ENCODE assay signal across 25 cellular contexts in the genomic region with DNA sequence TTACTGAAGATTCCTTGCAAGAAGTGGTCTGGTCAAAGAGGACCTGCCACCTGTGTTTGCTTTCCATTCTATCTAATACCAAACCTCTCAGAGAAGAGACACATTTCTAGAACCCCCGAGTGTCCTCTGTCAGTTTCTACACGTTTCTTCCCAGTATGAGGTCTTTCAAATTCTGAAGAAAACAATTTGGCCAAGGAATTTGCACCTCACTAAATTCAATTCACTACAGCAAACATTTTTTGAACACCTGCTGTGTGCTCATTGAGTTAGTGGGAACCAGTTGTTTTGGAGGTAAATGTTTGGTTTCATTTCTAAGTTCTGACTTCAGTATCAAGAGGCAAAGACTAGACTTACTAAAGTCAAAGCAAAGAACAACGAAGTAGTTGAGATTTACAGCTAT. TPM values are rescaled to one million over a fixed set of nuclear protein-coding genes. Genes with fewer than 3 reads are reported as not detected.
DNase-seq lines count a peak whose midpoint lies in the region; FAIRE-seq and TF ChIP-seq lines count a peak whose summit lies in the region.
"Had no signal": no experiment of that assay in that cellular context is flagged by ENCODE, and none has a peak within 500 bp of the region (broad histone marks: within the 10 kb centered on the region; RNA-seq: fewer than 3 reads in every experiment).

No MANE protein-coding gene starts in this region.

- H2AFZ ChIP-seq in H1 (ENCODE audit: low read length) = no peak overlapping the region

- H4K8ac ChIP-seq in H1 (ENCODE audit: extremely low read depth, insufficient read depth, low read length) (no peak overlapping the region), mesendoderm (ENCODE audit: low read depth, low read length) (no peak overlapping the region)

- H3K79me2 ChIP-seq in H1 (ENCODE audit: control insufficient read depth in 1 of 2, insufficient read depth in 2 of 2, low read length in 2 of 2) (peaks cover 0 to 27% of the 10 kb centered on the region in 2 experiments; a peak in 2 of 4 replicates), mesendoderm (ENCODE audit: control insufficient read depth, insufficient read depth, low read length) (no peaks in the 10 kb centered on the region)

- H3K4me3 ChIP-seq in GM12865 (ENCODE audit: low read depth, low read length) = no peak overlapping the region
- 0 out of 2 replicates have a peak overlapping the region, but pooled peaks have one; percentile 9 for H3K4me3 ChIP-seq in HUES64 (ENCODE audit: low read length)
- H3K4me3 ChIP-seq in H1 (ENCODE audit: extremely low read depth in 1 of 4, insufficient read depth in 2 of 4, low read depth in 3 of 4, low read length in 4 of 4) = peak overlapping the region in 1 of 4 experiments; percentile 36; a peak in 2 of 8 replicates
- H3K4me3 ChIP-seq in mesendoderm (ENCODE audit: low read length) = no peak overlapping the region
- H3K4me3 ChIP-seq in ovary = no peak overlapping the region
- H3K4me3 ChIP-seq: BLaER1 treated with 17β-estradiol and CSF1 and Interleukin-3, amounts not matched to agents 10 nM and 100 nM; K562; SK-N-MC had no signal

- H2BK120ac ChIP-seq in H1 (replicated peaks; ENCODE audit: low read depth, low read length) (no peak overlapping the region), mesendoderm (ENCODE audit: low read depth, low read length) (no peak overlapping the region)

- no peak overlapping the region for H2BK15ac ChIP-seq in H1 (ENCODE audit: low read length)
- H2BK15ac ChIP-seq in mesendoderm (replicated peaks; ENCODE audit: low read depth) = no peak overlapping the region

- WGBS in HUES64 = 2% methylated on average over 3 of the region's 3 CpGs
- WGBS in H1 (ENCODE audit: extremely low coverage in 1 of 2, insufficient coverage in 1 of 2, insufficient read length in 1 of 2, insufficient replicate concordance in 2 of 2, low coverage in 1 of 2, low lambda C conversion rate in 2 of 2, missing lambda C conversion rate in 1 of 2), 2 experiments = 5% methylated on average over 3 of the region's 3 CpGs; no CpG with 5 or more reads in 1 of the 2 experiments
- WGBS in mesendoderm (ENCODE audit: extremely low coverage, insufficient coverage, low lambda C conversion rate) = no CpG with 5 or more reads among the region's 3 CpGs
- 22 to 24% (median 24%) methylated on average over 3 of the region's 3 CpGs for WGBS in ovary, 3 donors

- no peak overlapping the region; the same call in 1 of the 2 replicates for H2AK5ac ChIP-seq in H1 (ENCODE audit: low read depth, low read length)
- no peak overlapping the region for H2AK5ac ChIP-seq in mesendoderm (ENCODE audit: low read length)

- CTCF ChIA-PET in H1 (lab: Charles Lee; ENCODE audit: partially characterized antibody) = interaction anchor here (0.6 to 1.0 kb wide), 3 partner anchors 31 to 319 kb away, joined by 3 to 7 read pairs (median 3); no protein-coding TSS in a partner anchor

- peaks cover 17 to 26% of the 10 kb centered on the region in 2 experiments for H4K20me1 ChIP-seq in H1 (replicated peaks in 1 of 2; ENCODE audit: control insufficient read depth in 1 of 2, insufficient read depth in 2 of 2, low read length in 2 of 2)
- H4K20me1 ChIP-seq: BLaER1 treated with 17β-estradiol and CSF1 and Interleukin-3, amounts not matched to agents 10 nM and 100 nM had no signal

- no peak for TF ChIP-seq RAD21 in H1 (IDR thresholded peaks at IDR 0.05 in 1 of 2, conservative IDR thresholded peaks at IDR 0.05 in 1 of 2; ENCODE audit: low read depth in 2 of 2, low read length in 2 of 2)

- no peak for TF ChIP-seq CTCF in GM12865 (IDR thresholded peaks at IDR 0.05; ENCODE audit: insufficient read depth, low read depth, low read length, missing control alignments)
- no peak for TF ChIP-seq CTCF in H1 (IDR thresholded peaks at IDR 0.05; ENCODE audit: control extremely low read depth in 1 of 3, insufficient read depth in 1 of 3, low read depth in 1 of 3, low read length in 3 of 3)
- TF ChIP-seq CTCF in ovary (IDR thresholded peaks at IDR 0.05) = no peak

- H2BK12ac ChIP-seq in H1 (ENCODE audit: low read depth, low read length) = no peak overlapping the region

- TF ChIP-seq POLR2A in H1 (IDR thresholded peaks at IDR 0.05; ENCODE audit: control extremely low read depth in 1 of 2, low read depth in 2 of 2, low read length in 2 of 2) = no peak
- no peak for TF ChIP-seq POLR2A in ovary (IDR thresholded peaks at IDR 0.05)
- no peak for TF ChIP-seq POLR2A in H54 (IDR thresholded peaks at IDR 0.05; ENCODE audit: low read depth, low read length)

- no peak overlapping the region for H2BK20ac ChIP-seq in H1 (ENCODE audit: low read length)

- no peaks in the 10 kb centered on the region for H3K23me2 ChIP-seq in H1 (ENCODE audit: low read depth, low read length)

- peak in 1 of 2 experiments; percentile 91; a peak in 1 of 3 replicates for TF ChIP-seq EP300 in H1 (IDR thresholded peaks at IDR 0.05; ENCODE audit: borderline replicate concordance in 1 of 2, low read depth in 2 of 2, low read length in 2 of 2)
- no peak for TF ChIP-seq EP300 in ovary (IDR thresholded peaks at IDR 0.05)

- H3K4me2 ChIP-seq in H1 (ENCODE audit: insufficient read depth in 1 of 2, low read depth in 2 of 2, low read length in 2 of 2) (peak overlapping the region; percentile 24 to 43), mesendoderm (ENCODE audit: low read length) (no peak overlapping the region)
- H3K4me2 ChIP-seq: BLaER1 treated with 17β-estradiol and CSF1 and Interleukin-3, amounts not matched to agents 10 nM and 100 nM had no signal

- intact Hi-C loops in ovary (cut with DNase I) = no loop called here

- H3K9me3 ChIP-seq in HUES64 (ENCODE audit: insufficient read depth, low read depth, low read length) = no peaks in the 10 kb centered on the region
- H3K9me3 ChIP-seq in H1 (ENCODE audit: insufficient read depth in 2 of 2, low read depth in 1 of 2, low read length in 1 of 2) = no peaks in the 10 kb centered on the region
- H3K9me3 ChIP-seq in ovary = no peaks in the 10 kb centered on the region
- H3K9me3 ChIP-seq: BLaER1 treated with 17β-estradiol and CSF1 and Interleukin-3, amounts not matched to agents 10 nM and 100 nM; Caco-2 had no signal

- H3K56ac ChIP-seq in H1 (replicated peaks; ENCODE audit: insufficient read length, low read depth, low read length) = no peak overlapping the region
- H3K56ac ChIP-seq in mesendoderm (ENCODE audit: low read length) = no peak overlapping the region

- H3K4ac ChIP-seq in H1 (replicated peaks; ENCODE audit: insufficient read length, low read depth, low read length) (no peak overlapping the region), mesendoderm (ENCODE audit: low read depth, low read length) (no peak overlapping the region)

- H3K9ac ChIP-seq in HUES64 (ENCODE audit: low read depth, low read length) = no peak overlapping the region
- H3K9ac ChIP-seq in H1 (replicated peaks in 1 of 4; ENCODE audit: extremely low read depth in 1 of 4, low read depth in 3 of 4, low read length in 3 of 4) = no peak overlapping the region; a peak in 1 of 7 replicates
- no peak overlapping the region for H3K9ac ChIP-seq in mesendoderm (ENCODE audit: low read length)
- H3K9ac ChIP-seq: BLaER1 treated with 17β-estradiol and CSF1 and Interleukin-3, amounts not matched to agents 10 nM and 100 nM had no signal

- H3K4me1 ChIP-seq in HUES64 (ENCODE audit: insufficient read depth, low read length) = peaks cover 26% of the 10 kb centered on the region
- peaks cover 0 to 14% (median 8%) of the 10 kb centered on the region in 4 experiments; a peak in 6 of 7 replicates for H3K4me1 ChIP-seq in H1 (replicated peaks in 1 of 4; ENCODE audit: control insufficient read depth in 3 of 4, insufficient read depth in 4 of 4, low read length in 3 of 4)
- H3K4me1 ChIP-seq in mesendoderm (ENCODE audit: control insufficient read depth, low read depth, low read length) = peaks cover 3% of the 10 kb centered on the region
- peaks cover 3% of the 10 kb centered on the region for H3K4me1 ChIP-seq in ovary (ENCODE audit: insufficient read depth)
- H3K4me1 ChIP-seq: BLaER1 treated with 17β-estradiol and CSF1 and Interleukin-3, amounts not matched to agents 10 nM and 100 nM; Caco-2 had no signal

- 0 out of 2 replicates have a peak, but pooled peaks cover 2% of the 10 kb centered on the region for H3K36me3 ChIP-seq in HUES64 (ENCODE audit: insufficient read depth, low read length)
- peaks cover 0 to 3% (median 0%) of the 10 kb centered on the region in 4 experiments; a peak in 3 of 8 replicates for H3K36me3 ChIP-seq in H1 (ENCODE audit: control insufficient read depth in 2 of 4, insufficient read depth in 4 of 4, low read length in 3 of 4)
- H3K36me3 ChIP-seq in mesendoderm (ENCODE audit: control insufficient read depth, insufficient read depth, low read length) = no peaks in the 10 kb centered on the region
- no peaks in the 10 kb centered on the region for H3K36me3 ChIP-seq in ovary
- H3K36me3 ChIP-seq: BLaER1 treated with 17β-estradiol and CSF1 and Interleukin-3, amounts not matched to agents 10 nM and 100 nM had no signal

- no peak overlapping the region for H3K14ac ChIP-seq in H1 (ENCODE audit: insufficient read length)

- DNase-seq in GM12865 (ENCODE audit: low read depth) (peak; percentile 39), H1 (ENCODE audit: low read depth in 1 of 2, low spot score in 2 of 2) (peak in 1 of 2 experiments; percentile 39), mesendoderm (peak; percentile 71), ovary (no peak), hepatic stellate cell (ENCODE audit: low spot score) (no peak), H54 (ENCODE audit: insufficient read length, low spot score) (no peak)
- DNase-seq: 8988T; Caco-2; CD4-positive, alpha-beta memory T cell; DMS 273 treated with DMSO at 0.1 percent for 48 hours; DMS79 treated with DMSO at 0.1 percent for 48 hours; NCI-H1092 treated with DMSO at 0.1 percent for 48 hours; NCI-H1436 treated with DMSO at 0.1 percent for 48 hours; NCI-H2029; NCI-H226; NCI-H774; SHP77 treated with DMSO at 0.1 percent for 48 hours; SW 1271; T-helper 17 cell had no signal

- no peak overlapping the region for H3K18ac ChIP-seq in H1 (ENCODE audit: extremely low read depth, low read length)
- no peak overlapping the region for H3K18ac ChIP-seq in mesendoderm (ENCODE audit: low read length)

- no peak overlapping the region for H4K5ac ChIP-seq in H1 (ENCODE audit: insufficient read length, low read depth, low read length)
- no peak overlapping the region for H4K5ac ChIP-seq in mesendoderm (ENCODE audit: low read length)

- H3K79me1 ChIP-seq in H1 (ENCODE audit: low read depth, low read length) = peaks cover 10% of the 10 kb centered on the region
- peaks cover 3% of the 10 kb centered on the region for H3K79me1 ChIP-seq in mesendoderm (ENCODE audit: low read length)

- H3K27ac ChIP-seq in HUES64 (ENCODE audit: low read depth, low read length) (peak overlapping the region; percentile 75; the same call in 1 of the 2 replicates), H1 (ENCODE audit: low read depth, low read length) (no peak overlapping the region), mesendoderm (ENCODE audit: low read depth, low read length) (peak overlapping the region; percentile 12), ovary (no peak overlapping the region)
- H3K27ac ChIP-seq: BLaER1 treated with 17β-estradiol and CSF1 and Interleukin-3, amounts not matched to agents 10 nM and 100 nM; RWPE1; SK-N-MC had no signal

- no peak overlapping the region for H4K91ac ChIP-seq in H1 (replicated peaks; ENCODE audit: insufficient read length, low read length)

- H2BK5ac ChIP-seq in H1 (ENCODE audit: low read depth, low read length) (no peak overlapping the region), mesendoderm (ENCODE audit: low read length) (no peak overlapping the region)

- POLR2A ChIA-PET in H1 (lab: Charles Lee; ENCODE audit: partially characterized antibody) = interaction anchor here (0.7 to 1.5 kb wide), 3 partner anchors 11 to 16 kb away, joined by 3 to 7 read pairs (median 3); no protein-coding TSS in a partner anchor

- FAIRE-seq in H1 (lab: Jason Lieb, UNC) (peak; percentile 90), H54 (lab: Jason Lieb, UNC) (no peak)
- FAIRE-seq: HTR-8/SVneo, K562 had no signal

- H3K23ac ChIP-seq in H1 (ENCODE audit: insufficient read length) (no peak overlapping the region), mesendoderm (ENCODE audit: low read length) (no peak overlapping the region)

- peaks cover 19% of the 10 kb centered on the region for H3K27me3 ChIP-seq in HUES64 (ENCODE audit: insufficient read depth, low read length)
- peaks cover 17 to 38% (median 37%) of the 10 kb centered on the region in 4 experiments for H3K27me3 ChIP-seq in H1 (replicated peaks in 1 of 4; ENCODE audit: control insufficient read depth in 3 of 4, extremely low read depth in 1 of 4, insufficient read depth in 3 of 4, low read length in 3 of 4)
- no peaks in the 10 kb centered on the region for H3K27me3 ChIP-seq in mesendoderm (ENCODE audit: insufficient read depth, low read length, poor library complexity)
- H3K27me3 ChIP-seq in ovary = no peaks in the 10 kb centered on the region
- H3K27me3 ChIP-seq: BLaER1 treated with 17β-estradiol and CSF1 and Interleukin-3, amounts not matched to agents 10 nM and 100 nM had no signal

RNA-seq across cellular contexts. Expression of gene GPR19, which starts 19.4 kb away (rescaled TPM):
- 14.3 TPM for polyA plus RNA-seq in HUES64 (2013, experiment 1 of 2)
- polyA plus RNA-seq in HUES64 (2013, experiment 2 of 2) = 17.4 TPM
- total RNA-seq in H1 (2021; fragmentation: NEBNext Ultra II Directional; extraction: Animal tissue kit (Norgen Biotek cat#: 25700)) = 17.1 and 19.1 TPM in 2 replicates
- polyA plus RNA-seq in H1 (2011; rRNA removed) (10.9 and 19.3 TPM in 2 replicates), ovary (under 1 TPM; 0.06 to 0.13 TPM)
- polyA plus RNA-seq in H1 (2011; cell fraction: cytosol; rRNA removed) = 13.2 TPM
- polyA plus RNA-seq in H1 (2011; cell fraction: nucleus; rRNA removed) = 9.3 TPM
- polyA plus RNA-seq in H1 (2012, experiment 1 of 2) = 12.8 to 15.4 TPM (median 14.3 TPM) in 4 replicates
- 2.7 TPM for polyA plus RNA-seq in H1 (2012, experiment 2 of 2)
- polyA plus RNA-seq in H1 (2013, experiment 1 of 2) = 20.5 TPM
- polyA plus RNA-seq in H1 (2013, experiment 2 of 2) = 21.2 TPM
- polyA minus RNA-seq in H1 (2011; rRNA and poly(A)+ RNA removed) = 27.4 and 30.6 TPM in 2 replicates
- polyA minus RNA-seq in H1 (2011; cell fraction: cytosol; rRNA and poly(A)+ RNA removed) = 6.8 TPM
- 21.1 TPM for polyA minus RNA-seq in H1 (2011; cell fraction: nucleus; rRNA and poly(A)+ RNA removed)
- 10.5 TPM for polyA plus RNA-seq in mesendoderm (2013, experiment 1 of 2)
- polyA plus RNA-seq in mesendoderm (2013, experiment 2 of 2) = 10.0 TPM
- under 1 TPM in 2 of 7 donors, not detected in 5; 0.35 to 0.38 TPM for total RNA-seq in ovary

RNA-seq across cellular contexts. Expression of gene CDKN1B, which starts 40.6 kb away (rescaled TPM):
- polyA plus RNA-seq in HUES64 (2013, experiment 1 of 2) = 12.7 TPM
- 19.9 TPM for polyA plus RNA-seq in HUES64 (2013, experiment 2 of 2)
- total RNA-seq in H1 (2021; fragmentation: NEBNext Ultra II Directional; extraction: Animal tissue kit (Norgen Biotek cat#: 25700)) = 27.2 and 28.8 TPM in 2 replicates
- polyA plus RNA-seq in H1 (2011; rRNA removed) = 6.5 and 9.4 TPM in 2 replicates
- polyA plus RNA-seq in H1 (2011; cell fraction: cytosol; rRNA removed) = 11.1 TPM
- 9.4 TPM for polyA plus RNA-seq in H1 (2011; cell fraction: nucleus; rRNA removed)
- polyA plus RNA-seq in H1 (2012, experiment 1 of 2) = 14.5 to 18.1 TPM (median 17.0 TPM) in 4 replicates
- polyA plus RNA-seq in H1 (2012, experiment 2 of 2) = 8.3 TPM
- polyA plus RNA-seq in H1 (2013, experiment 1 of 2) = 15.1 TPM
- 14.9 TPM for polyA plus RNA-seq in H1 (2013, experiment 2 of 2)
- 4.2 and 6.1 TPM in 2 replicates for polyA minus RNA-seq in H1 (2011; rRNA and poly(A)+ RNA removed)
- polyA minus RNA-seq in H1 (2011; cell fraction: cytosol; rRNA and poly(A)+ RNA removed) = 18.7 TPM
- 11.4 TPM for polyA minus RNA-seq in H1 (2011; cell fraction: nucleus; rRNA and poly(A)+ RNA removed)
- 7.9 TPM for polyA plus RNA-seq in mesendoderm (2013, experiment 1 of 2)
- polyA plus RNA-seq in mesendoderm (2013, experiment 2 of 2) = 7.8 TPM
- total RNA-seq in ovary = 10 to 100 TPM; 54.3 to 90.2 (median 76.8) TPM
- 10 to 100 TPM; 73.5 to 74.2 TPM for polyA plus RNA-seq in ovary

Comparison
In these comparisons a context has a peak if more than half of its experiments do, and no peak if none do; other contexts are left out.
1. DNase-seq: peak in GM12865 (single experiment) and mesendoderm (single experiment); none in ovary (0 of 5), hepatic stellate cell (single experiment) and H54 (single experiment).
2. H3K27ac ChIP-seq: peak in HUES64 (single experiment) and mesendoderm (single experiment); none in H1 (single experiment) and ovary (0 of 2).
3. RNA of gene GPR19, which starts 19.4 kb away (total RNA-seq): 17.1 to 19.1 TPM in H1; 0.35 to 0.38 TPM in ovary; every median in the first group is over 10 times any median in the second.